Comparison of ENCODE assay signal across 24 cellular contexts in genomic region chr16:11017499-11017898, GRCh38.
A peak's percentile ranks its signal among the peaks of the same experiment; 100 is the strongest.
DNase-seq lines count a peak whose midpoint lies in the region; ATAC-seq, FAIRE-seq and TF ChIP-seq lines count a peak whose summit lies in the region.
"Had no signal": no experiment of that assay in that cellular context is flagged by ENCODE, and none has a peak within 500 bp of the region (broad histone marks: within the 10 kb centered on the region; RNA-seq: fewer than 3 reads in every experiment).

No MANE protein-coding gene starts in this region.

- peaks cover 3 to 7% of the 10 kb centered on the region in 2 donors for H3K36me3 Mint-ChIP-seq in activated T-cell treated with anti-CD3 and anti-CD28 coated beads, Interleukin-2, amount 50 U/mL, for 72 hours (ENCODE audit: insufficient read depth in 2 of 2)
- H3K36me3 Mint-ChIP-seq in stimulated activated memory B cell treated with anti-CD40 and anti-IgM and Interleukin-4, amounts not matched to agents 10 μg/mL and 1 μg/mL and 100 μg/mL, for 72 hours = peaks cover 79% of the 10 kb centered on the region
- H3K36me3 Mint-ChIP-seq in activated naive CD4-positive, alpha-beta T cell treated with anti-CD3 and anti-CD28 coated beads, Interleukin-2, amount 10 ng/mL, durations not matched to agents 7 days and 5 days = peaks cover 29% of the 10 kb centered on the region

- H3K4me3 ChIP-seq in HCT116 (replicated peaks in 1 of 2; ENCODE audit: low read depth in 1 of 2, low read length in 2 of 2) = no peak overlapping the region
- H3K4me3 ChIP-seq in GM12878 = no peak overlapping the region
- H3K4me3 ChIP-seq: BLaER1, heart right ventricle, sigmoid colon, SJSA1, transverse colon had no signal

- H3K9me3 Mint-ChIP-seq in activated T-cell treated with anti-CD3 and anti-CD28 coated beads, Interleukin-2, amount 50 U/mL, for 72 hours = no peaks in the 10 kb centered on the region
- no peaks in the 10 kb centered on the region for H3K9me3 Mint-ChIP-seq in stimulated activated memory B cell treated with anti-CD40 and anti-IgM and Interleukin-4, amounts not matched to agents 10 μg/mL and 1 μg/mL and 100 μg/mL, for 72 hours
- H3K9me3 Mint-ChIP-seq in activated naive CD4-positive, alpha-beta T cell treated with anti-CD3 and anti-CD28 coated beads, Interleukin-2, amount 10 ng/mL, durations not matched to agents 7 days and 5 days = no peaks in the 10 kb centered on the region
- H3K9me3 Mint-ChIP-seq: activated B cell treated with CpG ODN at 0.5 μM for 24 hours; activated CD4-positive, alpha-beta memory T cell treated with anti-CD3 and anti-CD28 coated beads, Interleukin-2, amount 10 ng/mL, durations not matched to agents 7 days and 5 days; H9 had no signal

- H3K4me1 ChIP-seq in HCT116 (ENCODE audit: control insufficient read depth in 1 of 2, insufficient read depth in 2 of 2, low read length in 2 of 2) = peaks cover 20 to 21% of the 10 kb centered on the region in 2 experiments
- H3K4me1 ChIP-seq in GM12878 (ENCODE audit: control insufficient read depth, insufficient read depth, low read length) = no peaks in the 10 kb centered on the region

- H3K27me3 ChIP-seq in HCT116 (ENCODE audit: insufficient read depth, low read length) (no peaks in the 10 kb centered on the region), GM12878 (replicated peaks in 1 of 2; ENCODE audit: control insufficient read depth in 2 of 2, insufficient read depth in 2 of 2, low read length in 1 of 2) (no peaks in the 10 kb centered on the region)
- H3K27me3 ChIP-seq: BLaER1, heart right ventricle, sigmoid colon, SJSA1, transverse colon had no signal

- no peak overlapping the region for H2AFZ ChIP-seq in HCT116 (ENCODE audit: low read depth, low read length, poor library complexity, severe bottlenecking)
- no peak overlapping the region for H2AFZ ChIP-seq in GM12878 (ENCODE audit: control insufficient read depth, low read depth, low read length)

- TF ChIP-seq POLR2A in HCT116 (IDR thresholded peaks at IDR 0.05; ENCODE audit: borderline replicate concordance, extremely low read depth, insufficient read depth, insufficient read length) (no peak), GM12878 (IDR thresholded peaks at IDR 0.05; ENCODE audit: low read depth, low read length) (no peak)

- H3K27ac ChIP-seq in HCT116 (ENCODE audit: low read depth, low read length) (no peak overlapping the region), GM12878 (ENCODE audit: control insufficient read depth, insufficient read depth) (no peak overlapping the region)
- H3K27ac ChIP-seq: BLaER1, heart right ventricle had no signal

- TF ChIP-seq RAD21 in HCT116 (IDR thresholded peaks at IDR 0.05; ENCODE audit: low read depth) = no peak
- TF ChIP-seq RAD21 in GM12878 (IDR thresholded peaks at IDR 0.05; ENCODE audit: insufficient read depth, low read depth, low read length) = no peak

- no peak for FAIRE-seq in GM12878 (lab: Jason Lieb, UNC)
- FAIRE-seq: colon, GM18507 had no signal

- H3K4me2 ChIP-seq in HCT116 (ENCODE audit: low read length) (peak overlapping the region; percentile 78), GM12878 (ENCODE audit: control insufficient read depth, insufficient read depth) (no peak overlapping the region)
- H3K4me2 ChIP-seq: BLaER1 had no signal

- SMC1A ChIA-PET in GM12878 (lab: Charles Lee; ENCODE audit: uncharacterized antibody, unreplicated experiment) = interaction anchor here (0.7 to 1.2 kb wide), 2 partner anchors 8 to 16 kb away, joined by 3 read pairs; no protein-coding TSS in a partner anchor

- H4K20me1 ChIP-seq in HCT116 (ENCODE audit: insufficient read depth) = no peaks in the 10 kb centered on the region
- no peaks in the 10 kb centered on the region for H4K20me1 ChIP-seq in GM12878 (ENCODE audit: control insufficient read depth, insufficient read depth)
- H4K20me1 ChIP-seq: BLaER1 had no signal

- H3K9me2 ChIP-seq in HCT116 (ENCODE audit: insufficient read depth) = no peaks in the 10 kb centered on the region

- H3K36me3 ChIP-seq in HCT116 (ENCODE audit: control insufficient read depth in 1 of 2, insufficient read depth in 2 of 2, low read length in 2 of 2) = no peaks in the 10 kb centered on the region
- peaks cover 3 to 9% of the 10 kb centered on the region in 2 experiments; a peak in 3 of 4 replicates for H3K36me3 ChIP-seq in GM12878 (ENCODE audit: control insufficient read depth in 2 of 2, insufficient read depth in 2 of 2, low read length in 1 of 2)
- H3K36me3 ChIP-seq: transverse colon had no signal

- H3K4me3 Mint-ChIP-seq in activated T-cell treated with anti-CD3 and anti-CD28 coated beads, Interleukin-2, amount 50 U/mL, for 72 hours = peak overlapping the region in 1 of 2 donors; percentile 44
- no peak overlapping the region for H3K4me3 Mint-ChIP-seq in stimulated activated memory B cell treated with anti-CD40 and anti-IgM and Interleukin-4, amounts not matched to agents 10 μg/mL and 1 μg/mL and 100 μg/mL, for 72 hours
- H3K4me3 Mint-ChIP-seq in activated naive CD4-positive, alpha-beta T cell treated with anti-CD3 and anti-CD28 coated beads, Interleukin-2, amount 10 ng/mL, durations not matched to agents 7 days and 5 days = no peak overlapping the region
- H3K4me3 Mint-ChIP-seq: activated B cell treated with CpG ODN at 0.5 μM for 24 hours; activated CD4-positive, alpha-beta memory T cell treated with anti-CD3 and anti-CD28 coated beads, Interleukin-2, amount 10 ng/mL, durations not matched to agents 7 days and 5 days; H9 had no signal

- ATAC-seq in activated T-cell treated with anti-CD3 and anti-CD28 coated beads, Interleukin-2, amount 50 U/mL, for 72 hours (replicated peaks in 1 of 2) = peak; percentile 46 to 57
- ATAC-seq in HCT116 (no peak), GM12878 (no peak), HG03521 (IDR thresholded peaks at IDR 0.05; ENCODE audit: unreplicated experiment) (no peak)
- no peak for ATAC-seq in stimulated activated memory B cell treated with anti-CD40 and anti-IgM and Interleukin-4, amounts not matched to agents 10 μg/mL and 1 μg/mL and 100 μg/mL, for 72 hours

- H3K27me3 Mint-ChIP-seq in activated T-cell treated with anti-CD3 and anti-CD28 coated beads, Interleukin-2, amount 50 U/mL, for 72 hours (ENCODE audit: low read depth) = no peaks in the 10 kb centered on the region
- no peaks in the 10 kb centered on the region for H3K27me3 Mint-ChIP-seq in stimulated activated memory B cell treated with anti-CD40 and anti-IgM and Interleukin-4, amounts not matched to agents 10 μg/mL and 1 μg/mL and 100 μg/mL, for 72 hours
- H3K27me3 Mint-ChIP-seq in activated naive CD4-positive, alpha-beta T cell treated with anti-CD3 and anti-CD28 coated beads, Interleukin-2, amount 10 ng/mL, durations not matched to agents 7 days and 5 days = no peaks in the 10 kb centered on the region
- H3K27me3 Mint-ChIP-seq: activated B cell treated with CpG ODN at 0.5 μM for 24 hours; activated CD4-positive, alpha-beta memory T cell treated with anti-CD3 and anti-CD28 coated beads, Interleukin-2, amount 10 ng/mL, durations not matched to agents 7 days and 5 days had no signal

- POLR2A ChIA-PET in HCT116 (lab: Charles Lee) (no interaction called here), GM12878 (lab: Charles Lee) (interaction anchor here (0.7 kb wide), 1 partner anchor 82 kb away, joined by 4 read pairs; no protein-coding TSS in a partner anchor)

- peaks cover 36% of the 10 kb centered on the region for H3K4me1 Mint-ChIP-seq in activated T-cell treated with anti-CD3 and anti-CD28 coated beads, Interleukin-2, amount 50 U/mL, for 72 hours (ENCODE audit: low read depth)
- no peaks in the 10 kb centered on the region for H3K4me1 Mint-ChIP-seq in stimulated activated memory B cell treated with anti-CD40 and anti-IgM and Interleukin-4, amounts not matched to agents 10 μg/mL and 1 μg/mL and 100 μg/mL, for 72 hours
- peaks cover 4% of the 10 kb centered on the region for H3K4me1 Mint-ChIP-seq in activated naive CD4-positive, alpha-beta T cell treated with anti-CD3 and anti-CD28 coated beads, Interleukin-2, amount 10 ng/mL, durations not matched to agents 7 days and 5 days
- H3K4me1 Mint-ChIP-seq: activated B cell treated with CpG ODN at 0.5 μM for 24 hours had no signal

- no peaks in the 10 kb centered on the region for H3K79me2 ChIP-seq in HCT116 (ENCODE audit: insufficient read depth, low read length)
- H3K79me2 ChIP-seq in GM12878 (ENCODE audit: control insufficient read depth, insufficient read depth, low read length) = no peaks in the 10 kb centered on the region

- no peak for TF ChIP-seq CTCF in HCT116 (IDR thresholded peaks at IDR 0.05 in 2 of 3, conservative IDR thresholded peaks at IDR 0.05 in 1 of 3; ENCODE audit: borderline replicate concordance in 1 of 3, insufficient read depth in 1 of 3, low read depth in 2 of 3, low read length in 2 of 3)
- TF ChIP-seq CTCF in GM12878 (IDR thresholded peaks at IDR 0.05 in 2 of 3, conservative IDR thresholded peaks at IDR 0.05 in 1 of 3; ENCODE audit: control insufficient read depth in 2 of 3, extremely low read depth in 1 of 3, insufficient read depth in 1 of 3, low read depth in 3 of 3, low read length in 3 of 3) = no peak

- H3K9me3 ChIP-seq in HCT116 (ENCODE audit: control insufficient read depth in 1 of 2, insufficient read depth in 1 of 2, low read depth in 1 of 2, low read length in 2 of 2) (no peaks in the 10 kb centered on the region), GM12878 (replicated peaks; ENCODE audit: control insufficient read depth, insufficient read depth, low read length) (no peaks in the 10 kb centered on the region)
- H3K9me3 ChIP-seq: BLaER1, heart right ventricle, sigmoid colon, SJSA1, transverse colon had no signal

- in situ Hi-C loops in GM12878 (cut with MboI) = no loop called here

- H3K27ac Mint-ChIP-seq in activated T-cell treated with anti-CD3 and anti-CD28 coated beads, Interleukin-2, amount 50 U/mL, for 72 hours = peak overlapping the region; percentile 64
- peak overlapping the region; percentile 14 for H3K27ac Mint-ChIP-seq in stimulated activated memory B cell treated with anti-CD40 and anti-IgM and Interleukin-4, amounts not matched to agents 10 μg/mL and 1 μg/mL and 100 μg/mL, for 72 hours
- no peak overlapping the region for H3K27ac Mint-ChIP-seq in activated naive CD4-positive, alpha-beta T cell treated with anti-CD3 and anti-CD28 coated beads, Interleukin-2, amount 10 ng/mL, durations not matched to agents 7 days and 5 days
- H3K27ac Mint-ChIP-seq: activated B cell treated with CpG ODN at 0.5 μM for 24 hours; activated CD4-positive, alpha-beta memory T cell treated with anti-CD3 and anti-CD28 coated beads, Interleukin-2, amount 10 ng/mL, durations not matched to agents 7 days and 5 days; H9 had no signal

- CTCF ChIA-PET in HCT116 (lab: Charles Lee) (no interaction called here), GM12878 (lab: Yijun Ruan, JAX) (interaction anchor here (0.6 to 1.4 kb wide), 3 partner anchors 8 to 508 kb away, joined by 3 read pairs; no protein-coding TSS in a partner anchor)
- CTCF ChIA-PET in activated naive CD4-positive, alpha-beta T cell treated with anti-CD3 and anti-CD28 coated beads, Interleukin-2, amount 10 ng/mL, durations not matched to agents 7 days and 5 days (lab: Charles Lee) = no interaction called here

- 92% methylated on average over 2 of the region's 2 CpGs for WGBS in GM12878 (ENCODE audit: insufficient coverage, insufficient replicate concordance, low lambda C conversion rate, missing lambda C conversion rate)

- no peak overlapping the region for H3K9ac ChIP-seq in HCT116 (ENCODE audit: low read length)
- H3K9ac ChIP-seq in GM12878 (ENCODE audit: control insufficient read depth, insufficient read depth, low read length) = no peak overlapping the region
- H3K9ac ChIP-seq: BLaER1 had no signal

- no peak for DNase-seq in activated T-cell treated with anti-CD3 and anti-CD28 coated beads, Interleukin-2, amount 50 U/mL, for 72 hours
- DNase-seq in activated T-cell treated with anti-CD3 and anti-CD28 coated beads, Interleukin-2, amount 50 U/mL, for 1 hour = no peak
- DNase-seq in HCT116 (ENCODE audit: low read depth, low spot score) (no peak), GM12878 (ENCODE audit: low read depth, low spot score) (no peak), AG20443 (ENCODE audit: low spot score) (no peak)
- DNase-seq in activated naive CD4-positive, alpha-beta T cell treated with anti-CD3 and anti-CD28 coated beads, Interleukin-2, amount 10 ng/mL, durations not matched to agents 7 days and 5 days = no peak
- DNase-seq: activated B cell treated with CpG ODN at 0.5 μM for 24 hours; activated CD4-positive, alpha-beta memory T cell treated with anti-CD3 and anti-CD28 coated beads, Interleukin-2, amount 10 ng/mL, durations not matched to agents 7 days and 5 days; activated naive CD4-positive, alpha-beta T cell treated with Interleukin-2 at 50 U/mL for 16 hours; effector CD4-positive, alpha-beta T cell; H9; NCI-H1105; NCI-H187 treated with DMSO at 0.1 percent for 48 hours; NCI-H524 treated with DMSO at 0.1 percent for 48 hours; NK-92 treated with Interleukin-12 subunit alpha and Interleukin-12 subunit beta, amount 100 ng/mL, for 24 hours; sigmoid colon had no signal

- no TSS peak for BruUV-seq in HCT116 (replicated peaks; lab: Mats Ljungman, UMichigan)
- BruUV-seq in GM12878 (replicated peaks; lab: Mats Ljungman, UMichigan) = TSS peak; percentile 40

- RAD21 ChIA-PET in HCT116 (lab: Charles Lee; ENCODE audit: low non-redundant PET in 1 of 2, low total read pairs in 2 of 2, uncharacterized antibody in 2 of 2, unreplicated experiment in 2 of 2) = no interaction called here
- RAD21 ChIA-PET in GM12878 (lab: Charles Lee; ENCODE audit: unreplicated experiment) = no interaction called here

- TF ChIP-seq EP300 in GM12878 (IDR thresholded peaks at IDR 0.05; ENCODE audit: borderline replicate concordance in 1 of 2, control insufficient read depth in 1 of 2, low read depth in 2 of 2, low read length in 2 of 2) = no peak

- intact Hi-C loops in HCT116 (cut with micrococcal nuclease) = no loop called here
- intact Hi-C loops in GM12878 (cut with micrococcal nuclease; ENCODE audit: unreplicated experiment) = no loop called here

Comparison
In these comparisons a context has a peak if more than half of its experiments do, and no peak if none do; other contexts are left out.
1. ATAC-seq: peak in activated T-cell treated with anti-CD3 and anti-CD28 coated beads, Interleukin-2, amount 50 U/mL, for 72 hours (2 of 2); none in HCT116 (single experiment), GM12878 (single experiment), stimulated activated memory B cell treated with anti-CD40 and anti-IgM and Interleukin-4, amounts not matched to agents 10 μg/mL and 1 μg/mL and 100 μg/mL, for 72 hours (single experiment) and HG03521 (single experiment).